Comparison of ENCODE assay signal across 19 cellular contexts in genomic region chr15:98655732-98656131, GRCh38. TPM values are rescaled to one million over a fixed set of nuclear protein-coding genes. Genes with fewer than 3 reads are reported as not detected.
A peak's percentile ranks its signal among the peaks of the same experiment; 100 is the strongest.
DNase-seq lines count a peak whose midpoint lies in the region; ATAC-seq and TF ChIP-seq lines count a peak whose summit lies in the region.
"Had no signal": no experiment of that assay in that cellular context is flagged by ENCODE, and none has a peak within 500 bp of the region (broad histone marks: within the 10 kb centered on the region; RNA-seq: fewer than 3 reads in every experiment).

No MANE protein-coding gene starts in this region.

- H3K4me1 ChIP-seq in RWPE2 (ENCODE audit: insufficient read depth, poor library complexity, severe bottlenecking) (peaks cover 75% of the 10 kb centered on the region), trophoblast cell (ENCODE audit: control insufficient read depth in 1 of 2, insufficient read depth in 2 of 2, low read length in 2 of 2) (peaks cover 0 to 6% of the 10 kb centered on the region in 2 experiments), tibial artery (peaks cover 0 to 85% (median 52%) of the 10 kb centered on the region in 4 donors), PC-9 (replicated peaks; ENCODE audit: insufficient read depth) (peaks cover 36% of the 10 kb centered on the region)

- peaks cover 5% of the 10 kb centered on the region for H3K79me1 ChIP-seq in trophoblast cell (ENCODE audit: low read length)

- H2AK5ac ChIP-seq in trophoblast cell (ENCODE audit: low read length) = no peak overlapping the region

- no peaks in the 10 kb centered on the region for H3K27me3 ChIP-seq in RWPE2 (ENCODE audit: insufficient read depth, poor library complexity, severe bottlenecking)
- H3K27me3 ChIP-seq in trophoblast cell (ENCODE audit: insufficient read depth, low read length) = no peaks in the 10 kb centered on the region
- no peaks in the 10 kb centered on the region for H3K27me3 ChIP-seq in tibial artery
- H3K27me3 ChIP-seq in PC-9 (ENCODE audit: insufficient read depth, low read depth) = no peaks in the 10 kb centered on the region

- intact Hi-C loops in tibial artery (cut with DNase I; ENCODE audit: low total_unique reads) = loop anchor here (10.0 kb wide), 1 partner anchor 409 kb away; no protein-coding TSS in a partner anchor
- intact Hi-C loops in PC-9 (cut with micrococcal nuclease; ENCODE audit: unreplicated experiment) = no loop called here

- peaks cover 59% of the 10 kb centered on the region for H3K4me1 Mint-ChIP-seq in stimulated activated naive CD8-positive, alpha-beta T cell treated with anti-CD3 and anti-CD28 coated beads, Interleukin-15, amount 100 ng/mL, for 72 hours

- H3K4me2 ChIP-seq in trophoblast cell (ENCODE audit: low read length) = no peak overlapping the region
- H3K4me2 ChIP-seq in PC-9 = no peak overlapping the region

- no peak overlapping the region for H2BK12ac ChIP-seq in trophoblast cell (ENCODE audit: low read length)

- H3K9me2 ChIP-seq in PC-9 (ENCODE audit: insufficient read depth) = no peaks in the 10 kb centered on the region

- H4K20me1 ChIP-seq in PC-9 (ENCODE audit: insufficient read depth) = peaks cover 6% of the 10 kb centered on the region; the same call in 1 of the 2 replicates

- H3K14ac ChIP-seq in trophoblast cell (ENCODE audit: low read length) = peak overlapping the region; percentile 25

- no peak for DNase-seq in stimulated activated naive CD8-positive, alpha-beta T cell treated with anti-CD3 and anti-CD28 coated beads, Interleukin-15, Interleukin-2, amounts not matched to agents 100 U/mL and 50 U/mL, for 24 hours
- DNase-seq in stimulated activated naive CD8-positive, alpha-beta T cell treated with anti-CD3 and anti-CD28 coated beads, Interleukin-15, amount 100 ng/mL, for 72 hours = no peak
- DNase-seq in RWPE2 (ENCODE audit: low spot score) = no peak
- no peak for DNase-seq in trophoblast cell
- DNase-seq in tibial artery = no peak
- DNase-seq in PC-9 = no peak
- no peak for DNase-seq in NCI-H526 (lab: John Stamatoyannopoulos, UW)
- DNase-seq in NCI-H2081 (lab: John Stamatoyannopoulos, UW) = no peak
- DNase-seq: CD4-positive, alpha-beta T cell; DMS153; DMS79; GDM1; HCEC 1CT had no signal

- POLR2A ChIA-PET in PC-9 (lab: Charles Lee; ENCODE audit: unreplicated experiment) = interaction anchor here (0.6 kb wide), 1 partner anchor 445 kb away, joined by 4 read pairs; no protein-coding TSS in a partner anchor

- CTCF ChIA-PET in PC-9 (lab: Charles Lee) = interaction anchor here (0.7 kb wide), 1 partner anchor 414 kb away, joined by 7 read pairs; no protein-coding TSS in a partner anchor

- no peak overlapping the region for H2BK120ac ChIP-seq in trophoblast cell (ENCODE audit: insufficient read depth, low read length, poor library complexity)

- no peak overlapping the region for H3K4me3 Mint-ChIP-seq in stimulated activated naive CD8-positive, alpha-beta T cell treated with anti-CD3 and anti-CD28 coated beads, Interleukin-15, amount 100 ng/mL, for 72 hours
- H3K4me3 Mint-ChIP-seq: B cell; CD4-positive, alpha-beta T cell; GM23338; IgD-negative memory B cell had no signal

- H3K9ac ChIP-seq in trophoblast cell (ENCODE audit: low read length) = no peak overlapping the region

- H3K27ac Mint-ChIP-seq in stimulated activated naive CD8-positive, alpha-beta T cell treated with anti-CD3 and anti-CD28 coated beads, Interleukin-15, amount 100 ng/mL, for 72 hours = no peak overlapping the region
- H3K27ac Mint-ChIP-seq: B cell; CD4-positive, alpha-beta T cell; GM23338; IgD-negative memory B cell had no signal

- H4K8ac ChIP-seq in trophoblast cell (ENCODE audit: low read depth, low read length) = no peak overlapping the region

- no peak for TF ChIP-seq CTCF in RWPE2 (IDR thresholded peaks at IDR 0.05; ENCODE audit: poor library complexity, severe bottlenecking)
- no peak for TF ChIP-seq CTCF in tibial artery (IDR thresholded peaks at IDR 0.05)
- TF ChIP-seq CTCF in PC-9 (conservative IDR thresholded peaks at IDR 0.05) = no peak

- H4K12ac ChIP-seq in trophoblast cell (ENCODE audit: low read depth, low read length) = no peak overlapping the region

- H3K36me3 ChIP-seq in RWPE2 (ENCODE audit: low read depth) (peaks cover 6% of the 10 kb centered on the region), trophoblast cell (ENCODE audit: control insufficient read depth in 1 of 2, insufficient read depth in 2 of 2, low read length in 2 of 2) (peaks cover 2 to 3% of the 10 kb centered on the region in 2 experiments), tibial artery (no peaks in the 10 kb centered on the region), PC-9 (ENCODE audit: low read depth) (peaks cover 2% of the 10 kb centered on the region; the same call in 1 of the 2 replicates)

- H3K4me3 ChIP-seq in RWPE2 (ENCODE audit: severe bottlenecking) (no peak overlapping the region), trophoblast cell (ENCODE audit: low read depth, low read length) (no peak overlapping the region), tibial artery (no peak overlapping the region), PC-9 (no peak overlapping the region)
- H3K4me3 ChIP-seq: GM23338 had no signal

- H3K27me3 Mint-ChIP-seq in stimulated activated naive CD8-positive, alpha-beta T cell treated with anti-CD3 and anti-CD28 coated beads, Interleukin-15, amount 100 ng/mL, for 72 hours = no peaks in the 10 kb centered on the region

- no peak overlapping the region for H2BK5ac ChIP-seq in trophoblast cell (ENCODE audit: low read depth, low read length, poor library complexity)

- no CpG with 5 or more reads among the region's 8 CpGs for WGBS in trophoblast cell (ENCODE audit: extremely low coverage, insufficient coverage, insufficient read length)

- ATAC-seq in stimulated activated naive CD8-positive, alpha-beta T cell treated with anti-CD3 and anti-CD28 coated beads, Interleukin-15, Interleukin-2, amounts not matched to agents 100 U/mL and 50 U/mL, for 24 hours = peak; percentile 25
- no peak for ATAC-seq in stimulated activated naive CD8-positive, alpha-beta T cell treated with anti-CD3 and anti-CD28 coated beads, Interleukin-15, amount 100 ng/mL, for 72 hours
- ATAC-seq in RWPE2 (ENCODE audit: low read depth) = no peak
- ATAC-seq: GM23338, HepG2 had no signal

- 0 out of 2 replicates have a peak, but pooled peaks cover 6% of the 10 kb centered on the region for H3F3A ChIP-seq in PC-9 (ENCODE audit: insufficient read depth, low read depth)

- peak overlapping the region; percentile 99 for H3K4ac ChIP-seq in trophoblast cell (ENCODE audit: low read depth, low read length)

- no peak overlapping the region for H3K18ac ChIP-seq in trophoblast cell (ENCODE audit: low read length)

- H3K27ac ChIP-seq in RWPE2 (ENCODE audit: poor library complexity, severe bottlenecking) (peak overlapping the region; percentile 85), trophoblast cell (ENCODE audit: low read depth, low read length) (no peak overlapping the region), tibial artery (peak overlapping the region; percentile 96 to 97), PC-9 (no peak overlapping the region)
- H3K27ac ChIP-seq: 22Rv1, C4-2B had no signal

- no peak overlapping the region for H3K23ac ChIP-seq in trophoblast cell (ENCODE audit: low read length)

- H3K9me3 ChIP-seq in RWPE2 (ENCODE audit: severe bottlenecking) (no peaks in the 10 kb centered on the region), trophoblast cell (ENCODE audit: insufficient read depth, low read depth, low read length) (no peaks in the 10 kb centered on the region), tibial artery (no peaks in the 10 kb centered on the region), PC-9 (ENCODE audit: insufficient read depth, low read depth) (no peaks in the 10 kb centered on the region)

- BruUV-seq in PC-9 (replicated peaks; lab: Mats Ljungman, UMichigan) = no TSS peak

- H3K79me2 ChIP-seq in trophoblast cell (ENCODE audit: control insufficient read depth, insufficient read depth, low read length, poor library complexity) (peaks cover 23% of the 10 kb centered on the region), PC-9 (ENCODE audit: low read depth) (peaks cover 100% of the 10 kb centered on the region)

- no peak overlapping the region for H4K91ac ChIP-seq in trophoblast cell (ENCODE audit: low read depth, low read length)

- no peaks in the 10 kb centered on the region for H3K9me3 Mint-ChIP-seq in stimulated activated naive CD8-positive, alpha-beta T cell treated with anti-CD3 and anti-CD28 coated beads, Interleukin-15, amount 100 ng/mL, for 72 hours
- H3K9me3 Mint-ChIP-seq: CD4-positive, alpha-beta T cell; GM23338 had no signal

- H2AFZ ChIP-seq in trophoblast cell (ENCODE audit: insufficient read depth, low read length, poor library complexity) (no peak overlapping the region), PC-9 (no peak overlapping the region)
- H2AFZ ChIP-seq: GM23338 had no signal

RNA-seq across cellular contexts. Expression of gene IGF1R, which starts 7.4 kb away (rescaled TPM):
- polyA plus RNA-seq in trophoblast cell (2013) = 121 and 126 TPM in 2 replicates
- 71.3 and 78.9 TPM in 2 replicates for total RNA-seq in PC-9 (2021)

Comparison
In these comparisons a context has a peak if more than half of its experiments do, and no peak if none do; other contexts are left out.
1. H3K27ac ChIP-seq: peak in RWPE2 (single experiment) and tibial artery (2 of 2); none in trophoblast cell (single experiment) and PC-9 (single experiment).